ENCODE assay signal across 26 cellular contexts in the genomic region with DNA sequence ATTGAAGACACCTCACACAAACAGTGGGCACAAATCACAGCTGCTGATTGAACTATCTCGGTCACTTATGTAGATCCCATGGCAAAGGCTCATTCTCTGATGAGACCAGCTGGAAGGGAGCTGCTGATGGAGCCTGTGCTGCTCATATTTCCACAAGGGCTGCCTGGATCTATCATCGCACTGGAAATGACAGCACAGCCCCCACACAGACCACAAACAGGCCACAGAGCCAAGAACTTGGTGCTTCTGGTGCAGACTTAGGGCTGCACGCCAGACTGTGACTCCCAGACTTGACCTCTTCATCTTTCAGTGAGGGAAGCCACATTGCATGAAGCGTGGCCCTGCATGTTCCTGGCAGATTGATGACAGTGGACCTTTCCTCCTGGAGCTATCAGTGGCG.
DNase-seq lines count a peak whose midpoint lies in the region; ATAC-seq and TF ChIP-seq lines count a peak whose summit lies in the region.
"Had no signal": no experiment of that assay in that cellular context is flagged by ENCODE, and none has a peak within 500 bp of the region (broad histone marks: within the 10 kb centered on the region; RNA-seq: fewer than 3 reads in every experiment).

No MANE protein-coding gene starts in this region.

- TF ChIP-seq CTCF in AG10803 (conservative IDR thresholded peaks at IDR 0.05; ENCODE audit: low read length) (no peak), HFFc6 (IDR thresholded peaks at IDR 0.05) (no peak), dorsolateral prefrontal cortex (IDR thresholded peaks at IDR 0.05 in 54 of 56, conservative IDR thresholded peaks at IDR 0.05 in 2 of 56; ENCODE audit: low read depth in 1 of 56, partially characterized antibody in 56 of 56) (no peak)

- H3K4me3 ChIP-seq in AG10803 (ENCODE audit: low read length): no peak overlapping the region
- no peak overlapping the region for H3K4me3 ChIP-seq in dorsolateral prefrontal cortex
- H3K4me3 ChIP-seq: lower lobe of right lung, mucosa of descending colon, pancreas, SJSA1, stomach, tibial nerve had no signal

- intact Hi-C loops in dorsolateral prefrontal cortex (cut with DNase I): no loop called here

- peaks cover 10% of the 10 kb centered on the region; the same call in 1 of the 2 replicates for H3K36me3 Mint-ChIP-seq in HFFc6 (ENCODE audit: low read depth)

- peaks cover 2% of the 10 kb centered on the region; the same call in 1 of the 2 replicates for H3K27me3 Mint-ChIP-seq in HFFc6 (ENCODE audit: insufficient read depth)

- peaks cover 4% of the 10 kb centered on the region; the same call in 1 of the 2 replicates for H3K9me3 Mint-ChIP-seq in HFFc6
- H3K9me3 Mint-ChIP-seq: T-helper 1 cell treated with Interleukin-12 subunit alpha and Interleukin-12 subunit beta and Interleukin-4 antibody, amounts not matched to agents 30 μg/mL and 1 μg/mL, for 36 hours had no signal

- no peak overlapping the region for H3K4me3 Mint-ChIP-seq in HFFc6
- H3K4me3 Mint-ChIP-seq: activated naive CD8-positive, alpha-beta T cell treated with anti-CD3 and anti-CD28 coated beads, Interleukin-2, amount 50 U/mL, for 24 hours; nephron progenitor cell; T-helper 1 cell treated with Interleukin-12 subunit alpha and Interleukin-12 subunit beta and Interleukin-4 antibody, amounts not matched to agents 30 μg/mL and 1 μg/mL, for 36 hours had no signal

- peaks cover 9% of the 10 kb centered on the region for H3K4me1 Mint-ChIP-seq in HFFc6 (ENCODE audit: low read depth)
- H3K4me1 Mint-ChIP-seq: activated naive CD8-positive, alpha-beta T cell treated with anti-CD3 and anti-CD28 coated beads, Interleukin-2, amount 50 U/mL, for 24 hours had no signal

- no peak for ATAC-seq in HG03469 (IDR thresholded peaks at IDR 0.05; ENCODE audit: unreplicated experiment)
- ATAC-seq: activated naive CD8-positive, alpha-beta T cell treated with anti-CD3 and anti-CD28 coated beads, Interleukin-2, amount 50 U/mL, for 24 hours; foreskin keratinocyte; mucosa of descending colon had no signal

- DNase-seq in AG10803 (ENCODE audit: low read depth): peak; percentile 82
- peak; percentile 10 for DNase-seq in HFFc6
- DNase-seq in astrocyte of the hippocampus (ENCODE audit: low read depth, low spot score): peak; percentile 39
- peak; percentile 10 for DNase-seq in glomerular visceral epithelial cell (ENCODE audit: extremely low spot score)
- DNase-seq in dorsolateral prefrontal cortex: no peak
- no peak for DNase-seq in DMS114 treated with DMSO at 0.1 percent for 48 hours (lab: John Stamatoyannopoulos, UW; ENCODE audit: unreplicated experiment)
- DNase-seq in DMS153 (lab: John Stamatoyannopoulos, UW): no peak
- DNase-seq: ACHN; activated gamma-delta T cell treated with Interleukin-2 at 50 U/mL for 16 hours; activated naive CD8-positive, alpha-beta T cell treated with anti-CD3 and anti-CD28 coated beads, Interleukin-2, amount 50 U/mL, for 24 hours; activated T-cell treated with anti-CD3 and anti-CD28 coated beads, Interleukin-2, amount 50 U/mL, for 1 hour; foreskin keratinocyte; hypothalamus; lower lobe of right lung; mucosa of descending colon; NCI-H2171; NCI-H524; nephron progenitor cell; stimulated activated CD4-positive, alpha-beta T cell treated with anti-CD3 and anti-CD28 coated beads, Interleukin-15, amount 100 ng/mL, for 24 hours; stomach had no signal

- no peak overlapping the region for H3K27ac Mint-ChIP-seq in HFFc6
- H3K27ac Mint-ChIP-seq: activated naive CD8-positive, alpha-beta T cell treated with anti-CD3 and anti-CD28 coated beads, Interleukin-2, amount 50 U/mL, for 24 hours; nephron progenitor cell; T-helper 1 cell treated with Interleukin-12 subunit alpha and Interleukin-12 subunit beta and Interleukin-4 antibody, amounts not matched to agents 30 μg/mL and 1 μg/mL, for 36 hours had no signal

- H3K27me3 ChIP-seq in dorsolateral prefrontal cortex: peaks cover 0 to 24% (median 0%) of the 10 kb centered on the region in 45 donors
- H3K27me3 ChIP-seq: foreskin keratinocyte, SJSA1, stomach, tibial nerve had no signal

- no peak overlapping the region for H3K27ac ChIP-seq in dorsolateral prefrontal cortex
- H3K27ac ChIP-seq: foreskin keratinocyte, KMS-11, lower lobe of right lung, pancreas, SJSA1, stomach, tibial nerve had no signal

Comparison
In these comparisons a context has a peak if more than half of its experiments do, and no peak if none do; other contexts are left out.
1. DNase-seq: peak in AG10803 (single experiment), HFFc6 (single experiment), astrocyte of the hippocampus (single experiment) and glomerular visceral epithelial cell (single experiment); none in dorsolateral prefrontal cortex (0 of 10), DMS114 treated with DMSO at 0.1 percent for 48 hours (single experiment) and DMS153 (single experiment).